In genomic region chr1:202479630-202480029, GRCh38 we compare ENCODE assay signal across 23 cellular contexts.
DNase-seq lines count a peak whose midpoint lies in the region; ATAC-seq and TF ChIP-seq lines count a peak whose summit lies in the region.
"Had no signal": no experiment of that assay in that cellular context is flagged by ENCODE, and none has a peak within 500 bp of the region (broad histone marks: within the 10 kb centered on the region; RNA-seq: fewer than 3 reads in every experiment).

No MANE protein-coding gene starts in this region.

- H4K20me1 ChIP-seq in Loucy (ENCODE audit: insufficient read depth, low read length, poor library complexity, severe bottlenecking) (no peaks in the 10 kb centered on the region), OCI-LY7 (ENCODE audit: insufficient read depth, low read length) (no peaks in the 10 kb centered on the region)

- H3K9ac ChIP-seq in Loucy (ENCODE audit: low read depth, low read length, poor library complexity, severe bottlenecking), result no peak overlapping the region
- H3K9ac ChIP-seq: parathyroid adenoma had no signal

- H2AFZ ChIP-seq in Loucy (ENCODE audit: low read length), result no peak overlapping the region
- H2AFZ ChIP-seq in OCI-LY7 (ENCODE audit: low read length), result no peak overlapping the region
- H2AFZ ChIP-seq: parathyroid adenoma had no signal

- H3K4me1 ChIP-seq in Loucy (ENCODE audit: insufficient read depth, low read length, poor library complexity, severe bottlenecking) (peaks cover 27% of the 10 kb centered on the region), OCI-LY7 (ENCODE audit: insufficient read depth, low read length, poor library complexity, severe bottlenecking) (peaks cover 32% of the 10 kb centered on the region), breast epithelium (no peaks in the 10 kb centered on the region)
- H3K4me1 ChIP-seq: HAP-1, parathyroid adenoma had no signal

- no peaks in the 10 kb centered on the region for H3K36me3 ChIP-seq in Loucy (ENCODE audit: insufficient read depth, low read length)
- H3K36me3 ChIP-seq in OCI-LY7 (ENCODE audit: insufficient read depth, low read length), result peaks cover under 1% of the 10 kb centered on the region; the same call in 1 of the 2 replicates
- no peaks in the 10 kb centered on the region for H3K36me3 ChIP-seq in breast epithelium
- H3K36me3 ChIP-seq: esophagus squamous epithelium, HAP-1, lower lobe of right lung, transverse colon had no signal

- peak; percentile 18 for DNase-seq in GF-D8 (lab: John Stamatoyannopoulos, UW)
- DNase-seq in OCI-LY7 (ENCODE audit: low spot score), result peak; percentile 5
- no peak for DNase-seq in left ventricle myocardium superior
- no peak for DNase-seq in breast epithelium (ENCODE audit: low spot score in 2 of 2)
- no peak for DNase-seq in NCI-H748 (lab: John Stamatoyannopoulos, UW; ENCODE audit: unreplicated experiment)
- DNase-seq: activated CD4-positive, alpha-beta T cell treated with anti-CD3 and anti-CD28 coated beads, Interleukin-2, amount 50 U/mL, for 48 hours; activated gamma-delta T cell; activated T-cell treated with anti-CD3 and anti-CD28 coated beads for 4 hours; CD4-positive, alpha-beta T cell; cortex of kidney; esophagus squamous epithelium; hypothalamus; lower lobe of right lung; NCI-H1417; NCI-H510A; nephron progenitor cell; SHP77 treated with DMSO at 0.1 percent for 48 hours; transverse colon had no signal

- H3K4me3 ChIP-seq in Loucy (ENCODE audit: low read length, poor library complexity, severe bottlenecking), result no peak overlapping the region
- no peak overlapping the region for H3K4me3 ChIP-seq in OCI-LY7 (ENCODE audit: low read depth, low read length, poor library complexity, severe bottlenecking)
- H3K4me3 ChIP-seq in breast epithelium, result no peak overlapping the region
- H3K4me3 ChIP-seq: esophagus squamous epithelium, HAP-1, lower lobe of right lung, transverse colon had no signal

- H3K79me2 ChIP-seq in Loucy (ENCODE audit: insufficient read depth, low read length) (no peaks in the 10 kb centered on the region), OCI-LY7 (ENCODE audit: insufficient read depth, low read depth, low read length) (no peaks in the 10 kb centered on the region)

- H3K4me2 ChIP-seq in Loucy (ENCODE audit: low read depth, low read length, poor library complexity, severe bottlenecking) (peak overlapping the region; percentile 35), OCI-LY7 (ENCODE audit: low read length) (0 out of 2 replicates have a peak overlapping the region, but pooled peaks have one; percentile 8)

- peak; percentile 10 for ATAC-seq in left ventricle myocardium superior
- ATAC-seq in esophagus mucosa, result no peak
- ATAC-seq: lower lobe of right lung, sciatic nerve had no signal

- intact Hi-C loops in OCI-LY7 (cut with micrococcal nuclease; ENCODE audit: unreplicated experiment) (no loop called here), left ventricle myocardium superior (cut with micrococcal nuclease) (no loop called here), breast epithelium (cut with DNase I; ENCODE audit: low total_unique reads) (no loop called here)

- H3F3A ChIP-seq in Loucy (ENCODE audit: low read depth), result peaks cover 3% of the 10 kb centered on the region; the same call in 1 of the 2 replicates

- TF ChIP-seq CTCF in Loucy (conservative IDR thresholded peaks at IDR 0.05; ENCODE audit: low read length) (no peak), OCI-LY7 (conservative IDR thresholded peaks at IDR 0.05; ENCODE audit: low read length) (no peak), breast epithelium (IDR thresholded peaks at IDR 0.05) (no peak)

- H3K9me2 ChIP-seq in Loucy (replicated peaks; ENCODE audit: low read depth, low read length) (no peaks in the 10 kb centered on the region), OCI-LY7 (ENCODE audit: insufficient read depth, low read length) (no peaks in the 10 kb centered on the region)

- no TSS peak for BruUV-seq in OCI-LY7 (replicated peaks; lab: Mats Ljungman, UMichigan)

- no peak for TF ChIP-seq POLR2A in breast epithelium (IDR thresholded peaks at IDR 0.05)

- no peaks in the 10 kb centered on the region for H3K27me3 ChIP-seq in Loucy (ENCODE audit: insufficient read depth, low read length, poor library complexity, severe bottlenecking)
- H3K27me3 ChIP-seq in breast epithelium, result no peaks in the 10 kb centered on the region
- H3K27me3 ChIP-seq: esophagus squamous epithelium, transverse colon had no signal

- CTCF ChIA-PET in OCI-LY7 (lab: Charles Lee; ENCODE audit: unreplicated experiment), result no interaction called here

- H3K27ac ChIP-seq in OCI-LY7 (ENCODE audit: low read depth, low read length, poor library complexity, severe bottlenecking) (no peak overlapping the region), breast epithelium (no peak overlapping the region)
- H3K27ac ChIP-seq: esophagus squamous epithelium, lower lobe of right lung, parathyroid adenoma, transverse colon had no signal

- H3K9me3 ChIP-seq in Loucy (ENCODE audit: insufficient read depth, low read depth, low read length), result no peaks in the 10 kb centered on the region; the same call in 1 of the 2 replicates
- H3K9me3 ChIP-seq in OCI-LY7 (ENCODE audit: low read length), result 0 out of 2 replicates have a peak, but pooled peaks cover 1% of the 10 kb centered on the region
- H3K9me3 ChIP-seq in breast epithelium, result no peaks in the 10 kb centered on the region
- H3K9me3 ChIP-seq: HAP-1, transverse colon had no signal

- POLR2A ChIA-PET in OCI-LY7 (lab: Charles Lee), result no interaction called here

Comparison
In these comparisons a context has a peak if more than half of its experiments do, and no peak if none do; other contexts are left out.
1. DNase-seq: peak in GF-D8 (single experiment) and OCI-LY7 (single experiment); none in left ventricle myocardium superior (single experiment), breast epithelium (0 of 2) and NCI-H748 (single experiment).